In genomic region chr5:145233461-145233860, GRCh38 we compare ENCODE assay signal across 3 cellular contexts.
TF ChIP-seq lines count a peak whose summit lies in the region.

No MANE protein-coding gene starts in this region.

TF ChIP-seq in HepG2, 621 proteins besides CTCF, POLR2A, EP300 and RAD21:
- TF ChIP-seq MAFG (CRISPR knock-in tag; IDR thresholded peaks at IDR 0.05) (0 out of 2 replicates have a peak, but pooled peaks have one; percentile 19), NR2F2 (IDR thresholded peaks at IDR 0.05; ENCODE audit: borderline replicate concordance, low read depth) (no peak), MAFK (conservative IDR thresholded peaks at IDR 0.05 in 1 of 2, IDR thresholded peaks at IDR 0.05 in 1 of 2; ENCODE audit: low read length in 2 of 2) (peak; percentile 83 to 88), MAFF (IDR thresholded peaks at IDR 0.05; ENCODE audit: low read depth, low read length) (peak; percentile 71), ELF3 (CRISPR knock-in tag; IDR thresholded peaks at IDR 0.05) (no peak), PBX2 (CRISPR knock-in tag; IDR thresholded peaks at IDR 0.05) (no peak), IRX3 (CRISPR knock-in tag; IDR thresholded peaks at IDR 0.05; ENCODE audit: borderline replicate concordance, low read depth) (no peak), ZBTB20 (CRISPR knock-in tag; IDR thresholded peaks at IDR 0.05; ENCODE audit: borderline replicate concordance, low read depth) (no peak), ZNF749 (CRISPR knock-in tag; IDR thresholded peaks at IDR 0.05; ENCODE audit: borderline replicate concordance) (no peak), SOX5 (CRISPR knock-in tag; IDR thresholded peaks at IDR 0.05; ENCODE audit: borderline replicate concordance) (no peak), ZNF83 (CRISPR knock-in tag; IDR thresholded peaks at IDR 0.05; ENCODE audit: borderline replicate concordance) (no peak)

TF ChIP-seq in H1, 55 proteins besides CTCF, POLR2A, EP300 and RAD21:
- TF ChIP-seq NANOG (IDR thresholded peaks at IDR 0.05; ENCODE audit: insufficient read depth, low read depth, low read length, poor library complexity, severe bottlenecking): no peak
- TF ChIP-seq JUN (IDR thresholded peaks at IDR 0.05; ENCODE audit: low read depth, low read length): no peak
- no peak for TF ChIP-seq PHF8 (conservative IDR thresholded peaks at IDR 0.05; ENCODE audit: low read depth, low read length)
- no peak for TF ChIP-seq GABPA (IDR thresholded peaks at IDR 0.05; ENCODE audit: borderline replicate concordance, insufficient read depth, low read length)
- peak; percentile 46; the same call in 1 of the 2 replicates for TF ChIP-seq MAFK (IDR thresholded peaks at IDR 0.05; ENCODE audit: low read depth, low read length)

TF ChIP-seq in HEK293T, 16 proteins besides CTCF, POLR2A, EP300 and RAD21:
- TF ChIP-seq SUZ12 (IDR thresholded peaks at IDR 0.05) (no peak), CTBP1 (IDR thresholded peaks at IDR 0.05; ENCODE audit: borderline replicate concordance) (no peak), FOXM1 (IDR thresholded peaks at IDR 0.05; ENCODE audit: borderline replicate concordance) (no peak), NFRKB (IDR thresholded peaks at IDR 0.05) (no peak), ARNT (IDR thresholded peaks at IDR 0.05) (no peak), L3MBTL2 (conservative IDR thresholded peaks at IDR 0.05) (no peak), FOXK2 (IDR thresholded peaks at IDR 0.05) (no peak), LEF1 (IDR thresholded peaks at IDR 0.05; ENCODE audit: borderline replicate concordance) (no peak), SP1 (IDR thresholded peaks at IDR 0.05) (no peak), ZNF384 (IDR thresholded peaks at IDR 0.05) (no peak), FOXA1 (IDR thresholded peaks at IDR 0.05) (no peak), HDGF (IDR thresholded peaks at IDR 0.05; ENCODE audit: borderline replicate concordance) (no peak), TARDBP (IDR thresholded peaks at IDR 0.05) (no peak), ELF4 (IDR thresholded peaks at IDR 0.05) (no peak)
- TF ChIP-seq, protein P1, sequence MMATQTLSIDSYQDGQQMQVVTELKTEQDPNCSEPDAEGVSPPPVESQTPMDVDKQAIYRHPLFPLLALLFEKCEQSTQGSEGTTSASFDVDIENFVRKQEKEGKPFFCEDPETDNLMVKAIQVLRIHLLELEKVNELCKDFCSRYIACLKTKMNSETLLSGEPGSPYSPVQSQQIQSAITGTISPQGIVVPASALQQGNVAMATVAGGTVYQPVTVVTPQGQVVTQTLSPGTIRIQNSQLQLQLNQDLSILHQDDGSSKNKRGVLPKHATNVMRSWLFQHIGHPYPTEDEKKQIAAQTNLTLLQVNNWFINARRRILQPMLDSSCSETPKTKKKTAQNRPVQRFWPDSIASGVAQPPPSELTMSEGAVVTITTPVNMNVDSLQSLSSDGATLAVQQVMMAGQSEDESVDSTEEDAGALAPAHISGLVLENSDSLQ (IDR thresholded peaks at IDR 0.05): no peak
TF ChIP-seq in HEK293T: peak in this region for 0.
